ENCODE assay signal across 1 cellular context in the genomic region with DNA sequence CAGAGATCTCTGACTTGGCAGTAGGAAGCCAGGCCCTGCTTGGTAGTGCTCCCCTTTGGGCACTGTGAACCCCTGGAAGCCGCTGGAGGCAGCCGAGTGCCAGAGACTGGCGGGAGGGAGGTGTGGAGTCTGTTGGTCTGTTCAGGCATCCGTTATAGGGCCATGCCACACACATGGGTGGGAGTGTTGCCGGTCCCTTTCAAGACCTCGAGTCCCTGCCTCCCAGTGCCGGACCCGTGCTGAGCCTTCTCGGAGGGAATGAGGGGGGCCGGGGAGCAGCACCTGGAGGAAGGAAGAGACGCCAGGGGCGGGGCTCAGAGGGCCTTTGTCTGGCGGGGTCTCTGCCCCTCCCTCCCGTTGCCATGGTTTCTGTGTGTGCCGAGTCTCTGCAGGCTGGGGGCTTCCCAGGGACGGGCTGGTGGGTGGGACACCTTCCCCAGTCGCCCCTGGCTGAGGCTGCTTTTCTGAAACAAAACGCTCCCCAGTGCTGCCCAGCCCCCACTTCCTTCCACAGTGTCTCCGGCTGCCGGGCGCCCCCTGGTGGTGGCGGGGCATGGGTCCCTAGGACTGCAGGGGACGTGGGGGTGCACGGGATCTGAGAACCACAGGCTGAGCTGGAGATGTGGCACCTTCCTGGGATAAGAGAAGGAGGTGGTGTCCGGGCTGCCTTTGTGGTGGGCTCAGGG.
TF ChIP-seq lines count a peak whose summit lies in the region.

No MANE protein-coding gene starts in this region.

TF ChIP-seq in GM12878, 131 proteins besides CTCF, POLR2A, EP300 and RAD21:
- TF ChIP-seq POLR2AphosphoS2 (IDR thresholded peaks at IDR 0.05; ENCODE audit: low read depth, low read length): no peak
- TF ChIP-seq, protein P1, sequence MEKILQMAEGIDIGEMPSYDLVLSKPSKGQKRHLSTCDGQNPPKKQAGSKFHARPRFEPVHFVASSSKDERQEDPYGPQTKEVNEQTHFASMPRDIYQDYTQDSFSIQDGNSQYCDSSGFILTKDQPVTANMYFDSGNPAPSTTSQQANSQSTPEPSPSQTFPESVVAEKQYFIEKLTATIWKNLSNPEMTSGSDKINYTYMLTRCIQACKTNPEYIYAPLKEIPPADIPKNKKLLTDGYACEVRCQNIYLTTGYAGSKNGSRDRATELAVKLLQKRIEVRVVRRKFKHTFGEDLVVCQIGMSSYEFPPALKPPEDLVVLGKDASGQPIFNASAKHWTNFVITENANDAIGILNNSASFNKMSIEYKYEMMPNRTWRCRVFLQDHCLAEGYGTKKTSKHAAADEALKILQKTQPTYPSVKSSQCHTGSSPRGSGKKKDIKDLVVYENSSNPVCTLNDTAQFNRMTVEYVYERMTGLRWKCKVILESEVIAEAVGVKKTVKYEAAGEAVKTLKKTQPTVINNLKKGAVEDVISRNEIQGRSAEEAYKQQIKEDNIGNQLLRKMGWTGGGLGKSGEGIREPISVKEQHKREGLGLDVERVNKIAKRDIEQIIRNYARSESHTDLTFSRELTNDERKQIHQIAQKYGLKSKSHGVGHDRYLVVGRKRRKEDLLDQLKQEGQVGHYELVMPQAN (conservative IDR thresholded peaks at IDR 0.05): peak; percentile 41; the same call in 1 of the 2 replicates
- TF ChIP-seq ETV6 (conservative IDR thresholded peaks at IDR 0.05 in 1 of 2, IDR thresholded peaks at IDR 0.05 in 1 of 2; ENCODE audit: borderline replicate concordance in 1 of 2, low read depth in 1 of 2): 0 out of 4 replicates have a peak, but pooled peaks of 1 of the 2 experiments have one; percentile 20
- peak; percentile 28; the same call in 1 of the 2 replicates for TF ChIP-seq GABPA (IDR thresholded peaks at IDR 0.05; ENCODE audit: low read depth)
- TF ChIP-seq IKZF1 (conservative IDR thresholded peaks at IDR 0.05): peak; percentile 88; the same call in 1 of the 2 replicates
- TF ChIP-seq GATAD2B (conservative IDR thresholded peaks at IDR 0.05; ENCODE audit: low read depth): peak; percentile 69; the same call in 1 of the 2 replicates
- TF ChIP-seq, protein P2, sequence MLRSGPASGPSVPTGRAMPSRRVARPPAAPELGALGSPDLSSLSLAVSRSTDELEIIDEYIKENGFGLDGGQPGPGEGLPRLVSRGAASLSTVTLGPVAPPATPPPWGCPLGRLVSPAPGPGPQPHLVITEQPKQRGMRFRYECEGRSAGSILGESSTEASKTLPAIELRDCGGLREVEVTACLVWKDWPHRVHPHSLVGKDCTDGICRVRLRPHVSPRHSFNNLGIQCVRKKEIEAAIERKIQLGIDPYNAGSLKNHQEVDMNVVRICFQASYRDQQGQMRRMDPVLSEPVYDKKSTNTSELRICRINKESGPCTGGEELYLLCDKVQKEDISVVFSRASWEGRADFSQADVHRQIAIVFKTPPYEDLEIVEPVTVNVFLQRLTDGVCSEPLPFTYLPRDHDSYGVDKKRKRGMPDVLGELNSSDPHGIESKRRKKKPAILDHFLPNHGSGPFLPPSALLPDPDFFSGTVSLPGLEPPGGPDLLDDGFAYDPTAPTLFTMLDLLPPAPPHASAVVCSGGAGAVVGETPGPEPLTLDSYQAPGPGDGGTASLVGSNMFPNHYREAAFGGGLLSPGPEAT (IDR thresholded peaks at IDR 0.05; ENCODE audit: low read depth): peak; percentile 70; the same call in 1 of the 2 replicates
- peak; percentile 69; the same call in 1 of the 2 replicates for TF ChIP-seq ZNF207 (IDR thresholded peaks at IDR 0.05; ENCODE audit: borderline replicate concordance)
- no peak for TF ChIP-seq SMAD1 (IDR thresholded peaks at IDR 0.05; ENCODE audit: low read depth, partially characterized antibody)
- TF ChIP-seq YY1 (IDR thresholded peaks at IDR 0.05; ENCODE audit: low read depth, low read length): peak; percentile 87
- peak; percentile 53 for TF ChIP-seq MEF2B (IDR thresholded peaks at IDR 0.05; ENCODE audit: partially characterized antibody, poor library complexity, severe bottlenecking)
- TF ChIP-seq NR2F1 (conservative IDR thresholded peaks at IDR 0.05): 0 out of 2 replicates have a peak, but pooled peaks have one; percentile 29
- no peak; the same call in 1 of the 2 replicates for TF ChIP-seq EED (IDR thresholded peaks at IDR 0.05; ENCODE audit: low read depth)
- TF ChIP-seq MXI1 (IDR thresholded peaks at IDR 0.05; ENCODE audit: low read depth, low read length): peak; percentile 55; the same call in 1 of the 2 replicates
- 0 out of 2 replicates have a peak, but pooled peaks have one; percentile 20 for TF ChIP-seq TCF3 (IDR thresholded peaks at IDR 0.05; ENCODE audit: borderline replicate concordance, insufficient read depth, low read depth, low read length)
- TF ChIP-seq, protein P3, sequence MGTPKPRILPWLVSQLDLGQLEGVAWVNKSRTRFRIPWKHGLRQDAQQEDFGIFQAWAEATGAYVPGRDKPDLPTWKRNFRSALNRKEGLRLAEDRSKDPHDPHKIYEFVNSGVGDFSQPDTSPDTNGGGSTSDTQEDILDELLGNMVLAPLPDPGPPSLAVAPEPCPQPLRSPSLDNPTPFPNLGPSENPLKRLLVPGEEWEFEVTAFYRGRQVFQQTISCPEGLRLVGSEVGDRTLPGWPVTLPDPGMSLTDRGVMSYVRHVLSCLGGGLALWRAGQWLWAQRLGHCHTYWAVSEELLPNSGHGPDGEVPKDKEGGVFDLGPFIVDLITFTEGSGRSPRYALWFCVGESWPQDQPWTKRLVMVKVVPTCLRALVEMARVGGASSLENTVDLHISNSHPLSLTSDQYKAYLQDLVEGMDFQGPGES (IDR thresholded peaks at IDR 0.05): no peak
- TF ChIP-seq, protein P4, sequence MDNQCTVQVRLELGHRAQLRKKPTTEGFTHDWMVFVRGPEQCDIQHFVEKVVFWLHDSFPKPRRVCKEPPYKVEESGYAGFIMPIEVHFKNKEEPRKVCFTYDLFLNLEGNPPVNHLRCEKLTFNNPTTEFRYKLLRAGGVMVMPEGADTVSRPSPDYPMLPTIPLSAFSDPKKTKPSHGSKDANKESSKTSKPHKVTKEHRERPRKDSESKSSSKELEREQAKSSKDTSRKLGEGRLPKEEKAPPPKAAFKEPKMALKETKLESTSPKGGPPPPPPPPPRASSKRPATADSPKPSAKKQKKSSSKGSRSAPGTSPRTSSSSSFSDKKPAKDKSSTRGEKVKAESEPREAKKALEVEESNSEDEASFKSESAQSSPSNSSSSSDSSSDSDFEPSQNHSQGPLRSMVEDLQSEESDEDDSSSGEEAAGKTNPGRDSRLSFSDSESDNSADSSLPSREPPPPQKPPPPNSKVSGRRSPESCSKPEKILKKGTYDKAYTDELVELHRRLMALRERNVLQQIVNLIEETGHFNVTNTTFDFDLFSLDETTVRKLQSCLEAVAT (IDR thresholded peaks at IDR 0.05): peak; percentile 54; the same call in 1 of the 2 replicates
- no peak for TF ChIP-seq HDAC2 (IDR thresholded peaks at IDR 0.05)
- TF ChIP-seq RELA (IDR thresholded peaks at IDR 0.05; ENCODE audit: borderline replicate concordance, partially characterized antibody): no peak
- TF ChIP-seq RB1 (IDR thresholded peaks at IDR 0.05; ENCODE audit: borderline replicate concordance): peak; percentile 78; the same call in 1 of the 2 replicates
- peak; percentile 68 for TF ChIP-seq DPF2 (IDR thresholded peaks at IDR 0.05)
- TF ChIP-seq SPI1 (IDR thresholded peaks at IDR 0.05; ENCODE audit: borderline replicate concordance, insufficient read depth, low read depth, low read length): peak; percentile 66; the same call in 1 of the 2 replicates
- peak; percentile 75 for TF ChIP-seq SMARCA5 (IDR thresholded peaks at IDR 0.05)
- peak; percentile 75 for TF ChIP-seq NBN (IDR thresholded peaks at IDR 0.05)
- peak; percentile 68; the same call in 1 of the 2 replicates for TF ChIP-seq CREB1 (IDR thresholded peaks at IDR 0.05; ENCODE audit: low read depth)
- peak; percentile 59 to 65; a peak in 2 of 4 replicates for TF ChIP-seq IKZF2 (IDR thresholded peaks at IDR 0.05)
- 0 out of 2 replicates have a peak, but pooled peaks have one; percentile 19 for TF ChIP-seq TAF1 (IDR thresholded peaks at IDR 0.05; ENCODE audit: borderline replicate concordance, low read depth, low read length)
- peak; percentile 94 for TF ChIP-seq CHD2 (IDR thresholded peaks at IDR 0.05; ENCODE audit: borderline replicate concordance, low read depth, low read length)
- no peak for TF ChIP-seq WRNIP1 (IDR thresholded peaks at IDR 0.05; ENCODE audit: borderline replicate concordance, low read depth, low read length)
- peak; percentile 90 to 95 for TF ChIP-seq BHLHE40 (IDR thresholded peaks at IDR 0.05; ENCODE audit: borderline replicate concordance in 1 of 2, low read depth in 2 of 2, low read length in 1 of 2)
- 0 out of 2 replicates have a peak, but pooled peaks have one; percentile 36 for TF ChIP-seq STAT1 (conservative IDR thresholded peaks at IDR 0.05)
- TF ChIP-seq SREBF1 (IDR thresholded peaks at IDR 0.05; ENCODE audit: low read length): no peak
- peak; percentile 67; the same call in 1 of the 2 replicates for TF ChIP-seq TCF12 (IDR thresholded peaks at IDR 0.05; ENCODE audit: low read depth, low read length)
- TF ChIP-seq TARDBP (IDR thresholded peaks at IDR 0.05; ENCODE audit: borderline replicate concordance): peak; percentile 87; the same call in 1 of the 2 replicates
- TF ChIP-seq, protein P5, sequence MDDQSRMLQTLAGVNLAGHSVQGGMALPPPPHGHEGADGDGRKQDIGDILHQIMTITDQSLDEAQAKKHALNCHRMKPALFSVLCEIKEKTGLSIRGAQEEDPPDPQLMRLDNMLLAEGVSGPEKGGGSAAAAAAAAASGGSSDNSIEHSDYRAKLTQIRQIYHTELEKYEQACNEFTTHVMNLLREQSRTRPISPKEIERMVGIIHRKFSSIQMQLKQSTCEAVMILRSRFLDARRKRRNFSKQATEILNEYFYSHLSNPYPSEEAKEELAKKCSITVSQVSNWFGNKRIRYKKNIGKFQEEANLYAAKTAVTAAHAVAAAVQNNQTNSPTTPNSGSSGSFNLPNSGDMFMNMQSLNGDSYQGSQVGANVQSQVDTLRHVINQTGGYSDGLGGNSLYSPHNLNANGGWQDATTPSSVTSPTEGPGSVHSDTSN (IDR thresholded peaks at IDR 0.05; ENCODE audit: insufficient replicate concordance, low read depth, low read length): peak; percentile 1
- peak; percentile 44; the same call in 1 of the 2 replicates for TF ChIP-seq MTA2 (IDR thresholded peaks at IDR 0.05; ENCODE audit: low read depth)
- TF ChIP-seq, protein P6, sequence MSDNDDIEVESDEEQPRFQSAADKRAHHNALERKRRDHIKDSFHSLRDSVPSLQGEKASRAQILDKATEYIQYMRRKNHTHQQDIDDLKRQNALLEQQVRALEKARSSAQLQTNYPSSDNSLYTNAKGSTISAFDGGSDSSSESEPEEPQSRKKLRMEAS (IDR thresholded peaks at IDR 0.05; ENCODE audit: low read depth, low read length): no peak; the same call in 1 of the 2 replicates
- peak; percentile 41; the same call in 1 of the 3 replicates for TF ChIP-seq POU2F2 (IDR thresholded peaks at IDR 0.05; ENCODE audit: borderline replicate concordance, low read depth, low read length)
- no peak for TF ChIP-seq ZNF274 (IDR thresholded peaks at IDR 0.05; ENCODE audit: insufficient read depth, insufficient read length)
- TF ChIP-seq BMI1 (IDR thresholded peaks at IDR 0.05; ENCODE audit: borderline replicate concordance): peak; percentile 84
- peak; percentile 95 for TF ChIP-seq SMC3 (IDR thresholded peaks at IDR 0.05; ENCODE audit: borderline replicate concordance, low read length)
- TF ChIP-seq FOXM1 (IDR thresholded peaks at IDR 0.05; ENCODE audit: low read depth, low read length): no peak
